ENCODE assay signal across 11 cellular contexts in the genomic region with DNA sequence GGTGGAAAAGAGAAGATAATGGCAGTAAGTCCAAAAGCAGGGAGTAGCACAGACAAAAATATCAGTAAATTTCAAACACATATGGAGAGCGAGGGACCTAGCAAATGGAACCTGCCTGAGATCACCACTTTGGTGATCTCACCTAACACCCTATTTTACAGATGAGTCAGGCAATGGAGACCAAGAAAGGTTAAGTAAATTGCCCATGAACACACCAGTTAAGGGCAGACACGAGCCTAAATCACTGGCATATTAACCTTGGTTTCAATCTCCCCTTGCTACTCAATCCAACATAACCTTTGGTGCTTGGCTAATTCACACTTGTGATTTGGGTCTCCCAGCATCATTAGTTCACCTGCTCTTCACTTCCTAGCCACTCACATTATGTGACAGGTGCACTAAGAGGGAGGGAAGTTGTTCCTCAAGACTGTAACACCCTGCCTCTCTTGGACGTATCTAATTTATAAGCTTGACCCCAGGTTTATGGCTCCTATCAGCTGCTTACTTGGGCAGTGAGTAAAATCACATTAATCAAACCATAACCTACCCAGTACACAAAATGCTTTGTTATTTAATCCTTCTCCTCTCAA.
"Had no signal": no experiment of that assay in that cellular context is flagged by ENCODE, and none has a peak within 500 bp of the region (broad histone marks: within the 10 kb centered on the region; RNA-seq: fewer than 3 reads in every experiment).

No MANE protein-coding gene starts in this region.

- ATAC-seq: activated CD8-positive, alpha-beta T cell treated with anti-CD3 and anti-CD28 coated beads, Interleukin-2, amount 10 ng/mL, durations not matched to agents 7 days and 5 days; stimulated activated naive CD8-positive, alpha-beta T cell treated with anti-CD3 and anti-CD28 coated beads, Interleukin-15, amount 100 ng/mL, for 72 hours had no signal

- H3K36me3 ChIP-seq: ovary, uterus had no signal

- H3K27ac ChIP-seq: ovary, uterus had no signal

- H3K9me3 ChIP-seq: ovary, uterus had no signal

- H3K4me3 ChIP-seq: ovary, uterus had no signal

- DNase-seq: activated CD4-positive, alpha-beta T cell treated with anti-CD3 and anti-CD28 coated beads for 4 hours; activated CD8-positive, alpha-beta memory T cell treated with anti-CD3 and anti-CD28 coated beads, Interleukin-2, amount 50 U/mL, for 48 hours; activated CD8-positive, alpha-beta T cell treated with anti-CD3 and anti-CD28 coated beads, Interleukin-2, amount 10 ng/mL, durations not matched to agents 7 days and 5 days; activated naive CD4-positive, alpha-beta T cell treated with anti-CD3 and anti-CD28 coated beads for 36 hours; cortex of kidney; effector memory CD4-positive, alpha-beta T cell; ovary; stimulated activated CD4-positive, alpha-beta T cell treated with anti-CD3 and anti-CD28 coated beads, Interleukin-15, amount 100 ng/mL, for 24 hours; stimulated activated CD4-positive, alpha-beta T cell treated with anti-CD3 and anti-CD28 coated beads, Interleukin-4, amount 100 ng/mL, for 24 hours; stimulated activated naive CD8-positive, alpha-beta T cell treated with anti-CD3 and anti-CD28 coated beads, Interleukin-15, amount 100 ng/mL, for 72 hours; uterus had no signal

- H3K27me3 ChIP-seq: ovary, uterus had no signal
